ENCODE assay signal across 8 cellular contexts in the genomic region with DNA sequence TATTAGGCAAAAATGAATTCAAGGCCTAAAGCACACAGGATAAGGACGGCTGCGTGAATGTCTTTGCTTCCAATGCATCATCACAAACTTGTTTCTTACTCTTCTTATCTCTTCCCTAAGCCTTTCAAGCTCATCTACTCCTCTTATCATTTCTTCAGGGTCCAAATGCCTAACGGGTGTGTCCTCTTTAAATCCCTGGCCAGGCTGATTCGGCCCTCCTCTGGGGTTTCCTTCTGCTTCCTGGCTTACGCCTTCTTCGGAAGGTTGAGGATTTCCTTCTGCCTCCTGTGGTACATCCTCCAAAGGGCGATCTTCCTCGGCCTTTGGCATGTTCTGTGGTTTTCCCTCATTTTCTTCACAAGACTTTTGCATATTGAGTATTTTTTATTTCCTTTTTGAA. TPM values are rescaled to one million over a fixed set of nuclear protein-coding genes. Genes with fewer than 3 reads are reported as not detected.
DNase-seq lines count a peak whose midpoint lies in the region; ATAC-seq, FAIRE-seq and TF ChIP-seq lines count a peak whose summit lies in the region.

No MANE protein-coding gene starts in this region.

- no peaks in the 10 kb centered on the region for H3K9me3 ChIP-seq in A673 (ENCODE audit: low read depth, low read length, poor library complexity, severe bottlenecking)
- H3K9me3 ChIP-seq in muscle layer of colon (ENCODE audit: low read length), result no peaks in the 10 kb centered on the region

- H3K4me1 ChIP-seq in A673 (ENCODE audit: insufficient read depth, low read length, poor library complexity, severe bottlenecking) (peaks cover 4% of the 10 kb centered on the region), muscle layer of colon (ENCODE audit: insufficient read depth, low read length) (no peaks in the 10 kb centered on the region)

- CTCF ChIA-PET in A673 (lab: Charles Lee), result no interaction called here

- H3K27ac ChIP-seq in A673 (ENCODE audit: low read depth, low read length, poor library complexity, severe bottlenecking), result peak overlapping the region; percentile 85
- H3K27ac ChIP-seq in coronary artery, result peak overlapping the region; percentile 77 to 90
- H3K27ac ChIP-seq in muscle layer of colon (ENCODE audit: low read depth, low read length), result peak overlapping the region; percentile 81

- DNase-seq in A673 (ENCODE audit: low spot score), result no peak
- DNase-seq in LNCaP clone FGC (ENCODE audit: low read depth), result no peak
- no peak for DNase-seq in coronary artery (ENCODE audit: low spot score)
- DNase-seq in MV-4-11 (lab: John Stamatoyannopoulos, UW), result no peak
- DNase-seq in RCC 7860 (ENCODE audit: low spot score), result no peak
- no peak for DNase-seq in NCI-H2171 treated with DMSO at 0.1 percent for 48 hours (lab: John Stamatoyannopoulos, UW)

- intact Hi-C loops in A673 (cut with micrococcal nuclease; ENCODE audit: unreplicated experiment), result no loop called here

- no peak for TF ChIP-seq CTCF in A673 (conservative IDR thresholded peaks at IDR 0.05; ENCODE audit: low read depth, low read length)
- TF ChIP-seq CTCF in LNCaP clone FGC (IDR thresholded peaks at IDR 0.05; ENCODE audit: control insufficient read depth, extremely low read depth, insufficient read depth), result no peak
- no peak for TF ChIP-seq CTCF in coronary artery (IDR thresholded peaks at IDR 0.05)

- ATAC-seq in GM18519 (IDR thresholded peaks at IDR 0.05; ENCODE audit: low FRiP score, unreplicated experiment), result no peak

- FAIRE-seq in RCC 7860 (lab: Jason Lieb, UNC), result no peak

- peak overlapping the region; percentile 81 for H3K9ac ChIP-seq in muscle layer of colon (ENCODE audit: low read length)

- H3K36me3 ChIP-seq in A673 (ENCODE audit: insufficient read depth, low read length, poor library complexity, severe bottlenecking), result no peaks in the 10 kb centered on the region
- H3K36me3 ChIP-seq in muscle layer of colon (ENCODE audit: insufficient read depth, low read length), result no peaks in the 10 kb centered on the region

- POLR2A ChIA-PET in A673 (lab: Charles Lee; ENCODE audit: low non-redundant PET), result no interaction called here

- no TSS peak for BruUV-seq in A673 (replicated peaks; lab: Mats Ljungman, UMichigan)

- H3K27me3 ChIP-seq in A673 (replicated peaks; ENCODE audit: insufficient read depth, low read depth, low read length, poor library complexity) (peaks cover 3% of the 10 kb centered on the region), muscle layer of colon (ENCODE audit: control insufficient read depth in 1 of 2, insufficient read depth in 2 of 2, low read length in 2 of 2) (no peaks in the 10 kb centered on the region)

- H3K4me3 ChIP-seq in A673 (ENCODE audit: low read depth, low read length, poor library complexity, severe bottlenecking) (peak overlapping the region; percentile 64), LNCaP clone FGC (ENCODE audit: low read depth, low read length) (peak overlapping the region; percentile 88), coronary artery (peak overlapping the region; percentile 77), muscle layer of colon (ENCODE audit: low read depth in 1 of 2, low read length in 2 of 2) (peak overlapping the region in 1 of 2 donors; percentile 71)

RNA-seq across cellular contexts. Expression of a gene that starts 1.3 kb away (rescaled TPM):
- total RNA-seq in A673 (2021), result 62.9 and 66.2 TPM in 2 replicates

RNA-seq across cellular contexts. Expression of a gene that starts 22.9 kb away (rescaled TPM):
- total RNA-seq in A673 (2021), result 0.26 and 0.58 TPM in 2 replicates

RNA-seq across cellular contexts. Expression of a gene that starts 38.7 kb away (rescaled TPM):
- 65.4 and 67.7 TPM in 2 replicates for total RNA-seq in A673 (2021)

RNA-seq across cellular contexts. Expression of a gene that starts 57.2 kb away (rescaled TPM):
- 49.4 and 51.4 TPM in 2 replicates for total RNA-seq in A673 (2021)
